In genomic region chr5:120683580-120683979, GRCh38 we compare ENCODE assay signal across 21 cellular contexts.
A peak's percentile ranks its signal among the peaks of the same experiment; 100 is the strongest.
DNase-seq lines count a peak whose midpoint lies in the region; FAIRE-seq and TF ChIP-seq lines count a peak whose summit lies in the region.
"Had no signal": no experiment of that assay in that cellular context is flagged by ENCODE, and none has a peak within 500 bp of the region (broad histone marks: within the 10 kb centered on the region; RNA-seq: fewer than 3 reads in every experiment).

No MANE protein-coding gene starts in this region.

- DNase-seq in HFFc6 (peak; percentile 14), SK-N-DZ (ENCODE audit: low spot score) (peak; percentile 67), choroid plexus epithelial cell (ENCODE audit: low read depth) (peak; percentile 35), osteocyte (ENCODE audit: extremely low spot score, unreplicated experiment) (no peak), GM12892 (ENCODE audit: insufficient read length) (no peak), A172 (ENCODE audit: low spot score) (no peak), germinal center (ENCODE audit: low spot score) (no peak)
- DNase-seq: BE2C; CD4-positive, CD25-positive, alpha-beta regulatory T cell; COR-L47; DMS 273 treated with DMSO at 0.1 percent for 48 hours; DND-41; MV-4-11; NCI-H1694 treated with DMSO at 0.1 percent for 48 hours; NCI-H2227 treated with DMSO at 0.1 percent for 48 hours; NCI-H524 treated with DMSO at 0.1 percent for 48 hours; Peyer's patch; T-cell had no signal

- H3K4me1 Mint-ChIP-seq in HFFc6 (ENCODE audit: low read depth) (peaks cover 63% of the 10 kb centered on the region), osteocyte (ENCODE audit: unreplicated experiment) (peaks cover 39% of the 10 kb centered on the region)
- H3K4me1 Mint-ChIP-seq: CD4-positive, CD25-positive, alpha-beta regulatory T cell; T-cell had no signal

- peak overlapping the region; percentile 84 for H3K27ac Mint-ChIP-seq in HFFc6
- H3K27ac Mint-ChIP-seq in osteocyte (ENCODE audit: unreplicated experiment): peak overlapping the region; percentile 83
- H3K27ac Mint-ChIP-seq: GM23338, T-cell had no signal

- H3K9me3 Mint-ChIP-seq in HFFc6 (no peaks in the 10 kb centered on the region), osteocyte (ENCODE audit: unreplicated experiment) (no peaks in the 10 kb centered on the region)
- H3K9me3 Mint-ChIP-seq: GM23338 had no signal

- no peak for TF ChIP-seq POLR2A in GM12892 (IDR thresholded peaks at IDR 0.05; ENCODE audit: low read depth, low read length)

- no peak for FAIRE-seq in GM12892 (lab: Jason Lieb, UNC)
- FAIRE-seq: G401.6 had no signal

- no peak overlapping the region for H3K4me3 ChIP-seq in choroid plexus epithelial cell (ENCODE audit: low read depth, low read length)
- H3K4me3 ChIP-seq: GM23338, Peyer's patch, SK-N-MC had no signal

- H3K4me3 Mint-ChIP-seq in HFFc6 (peak overlapping the region; percentile 80; the same call in 1 of the 2 replicates), osteocyte (ENCODE audit: unreplicated experiment) (no peak overlapping the region)
- H3K4me3 Mint-ChIP-seq: CD4-positive, CD25-positive, alpha-beta regulatory T cell; GM23338; T-cell had no signal

- H3K36me3 Mint-ChIP-seq in HFFc6 (ENCODE audit: low read depth) (peaks cover 16% of the 10 kb centered on the region), osteocyte (ENCODE audit: unreplicated experiment) (no peaks in the 10 kb centered on the region)
- H3K36me3 Mint-ChIP-seq: CD4-positive, CD25-positive, alpha-beta regulatory T cell; T-cell had no signal

- TF ChIP-seq CTCF in HFFc6 (IDR thresholded peaks at IDR 0.05) (no peak), choroid plexus epithelial cell (conservative IDR thresholded peaks at IDR 0.05; ENCODE audit: low read depth, low read length) (no peak), osteocyte (IDR thresholded peaks at IDR 0.05) (no peak)

- no peaks in the 10 kb centered on the region for H3K27me3 Mint-ChIP-seq in HFFc6 (ENCODE audit: insufficient read depth)
- H3K27me3 Mint-ChIP-seq in osteocyte (ENCODE audit: unreplicated experiment): no peaks in the 10 kb centered on the region
- H3K27me3 Mint-ChIP-seq: CD4-positive, CD25-positive, alpha-beta regulatory T cell; T-cell had no signal

Comparison
In these comparisons a context has a peak if more than half of its experiments do, and no peak if none do; other contexts are left out.
1. DNase-seq: peak in HFFc6 (single experiment), SK-N-DZ (single experiment) and choroid plexus epithelial cell (single experiment); none in osteocyte (single experiment), GM12892 (single experiment), A172 (single experiment) and germinal center (single experiment).